In the genomic region with DNA sequence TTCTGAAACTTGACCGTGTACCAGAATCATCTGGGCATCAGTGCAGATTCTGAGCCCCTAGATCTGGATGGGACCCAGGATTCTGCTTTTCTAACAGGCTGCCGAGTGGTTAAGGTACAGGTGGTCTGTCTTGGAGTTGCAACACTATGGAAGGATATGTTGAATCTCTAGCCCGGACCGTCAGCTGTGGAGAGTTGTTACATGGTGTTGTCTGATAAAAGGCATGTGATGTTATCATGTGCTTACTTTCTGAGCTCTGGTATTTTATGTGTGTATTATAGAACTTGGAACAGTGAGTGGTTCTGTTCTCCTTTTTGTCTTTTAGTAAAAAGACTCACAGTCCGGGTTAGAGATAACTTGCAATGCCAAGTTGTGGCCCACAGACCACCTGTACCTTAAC, we compare ENCODE assay signal across 1 cellular context.
TF ChIP-seq lines count a peak whose summit lies in the region.

No MANE protein-coding gene starts in this region.

TF ChIP-seq in K562, 482 proteins besides CTCF, POLR2A, EP300 and RAD21 (continued from another document):
- TF ChIP-seq, protein P1, sequence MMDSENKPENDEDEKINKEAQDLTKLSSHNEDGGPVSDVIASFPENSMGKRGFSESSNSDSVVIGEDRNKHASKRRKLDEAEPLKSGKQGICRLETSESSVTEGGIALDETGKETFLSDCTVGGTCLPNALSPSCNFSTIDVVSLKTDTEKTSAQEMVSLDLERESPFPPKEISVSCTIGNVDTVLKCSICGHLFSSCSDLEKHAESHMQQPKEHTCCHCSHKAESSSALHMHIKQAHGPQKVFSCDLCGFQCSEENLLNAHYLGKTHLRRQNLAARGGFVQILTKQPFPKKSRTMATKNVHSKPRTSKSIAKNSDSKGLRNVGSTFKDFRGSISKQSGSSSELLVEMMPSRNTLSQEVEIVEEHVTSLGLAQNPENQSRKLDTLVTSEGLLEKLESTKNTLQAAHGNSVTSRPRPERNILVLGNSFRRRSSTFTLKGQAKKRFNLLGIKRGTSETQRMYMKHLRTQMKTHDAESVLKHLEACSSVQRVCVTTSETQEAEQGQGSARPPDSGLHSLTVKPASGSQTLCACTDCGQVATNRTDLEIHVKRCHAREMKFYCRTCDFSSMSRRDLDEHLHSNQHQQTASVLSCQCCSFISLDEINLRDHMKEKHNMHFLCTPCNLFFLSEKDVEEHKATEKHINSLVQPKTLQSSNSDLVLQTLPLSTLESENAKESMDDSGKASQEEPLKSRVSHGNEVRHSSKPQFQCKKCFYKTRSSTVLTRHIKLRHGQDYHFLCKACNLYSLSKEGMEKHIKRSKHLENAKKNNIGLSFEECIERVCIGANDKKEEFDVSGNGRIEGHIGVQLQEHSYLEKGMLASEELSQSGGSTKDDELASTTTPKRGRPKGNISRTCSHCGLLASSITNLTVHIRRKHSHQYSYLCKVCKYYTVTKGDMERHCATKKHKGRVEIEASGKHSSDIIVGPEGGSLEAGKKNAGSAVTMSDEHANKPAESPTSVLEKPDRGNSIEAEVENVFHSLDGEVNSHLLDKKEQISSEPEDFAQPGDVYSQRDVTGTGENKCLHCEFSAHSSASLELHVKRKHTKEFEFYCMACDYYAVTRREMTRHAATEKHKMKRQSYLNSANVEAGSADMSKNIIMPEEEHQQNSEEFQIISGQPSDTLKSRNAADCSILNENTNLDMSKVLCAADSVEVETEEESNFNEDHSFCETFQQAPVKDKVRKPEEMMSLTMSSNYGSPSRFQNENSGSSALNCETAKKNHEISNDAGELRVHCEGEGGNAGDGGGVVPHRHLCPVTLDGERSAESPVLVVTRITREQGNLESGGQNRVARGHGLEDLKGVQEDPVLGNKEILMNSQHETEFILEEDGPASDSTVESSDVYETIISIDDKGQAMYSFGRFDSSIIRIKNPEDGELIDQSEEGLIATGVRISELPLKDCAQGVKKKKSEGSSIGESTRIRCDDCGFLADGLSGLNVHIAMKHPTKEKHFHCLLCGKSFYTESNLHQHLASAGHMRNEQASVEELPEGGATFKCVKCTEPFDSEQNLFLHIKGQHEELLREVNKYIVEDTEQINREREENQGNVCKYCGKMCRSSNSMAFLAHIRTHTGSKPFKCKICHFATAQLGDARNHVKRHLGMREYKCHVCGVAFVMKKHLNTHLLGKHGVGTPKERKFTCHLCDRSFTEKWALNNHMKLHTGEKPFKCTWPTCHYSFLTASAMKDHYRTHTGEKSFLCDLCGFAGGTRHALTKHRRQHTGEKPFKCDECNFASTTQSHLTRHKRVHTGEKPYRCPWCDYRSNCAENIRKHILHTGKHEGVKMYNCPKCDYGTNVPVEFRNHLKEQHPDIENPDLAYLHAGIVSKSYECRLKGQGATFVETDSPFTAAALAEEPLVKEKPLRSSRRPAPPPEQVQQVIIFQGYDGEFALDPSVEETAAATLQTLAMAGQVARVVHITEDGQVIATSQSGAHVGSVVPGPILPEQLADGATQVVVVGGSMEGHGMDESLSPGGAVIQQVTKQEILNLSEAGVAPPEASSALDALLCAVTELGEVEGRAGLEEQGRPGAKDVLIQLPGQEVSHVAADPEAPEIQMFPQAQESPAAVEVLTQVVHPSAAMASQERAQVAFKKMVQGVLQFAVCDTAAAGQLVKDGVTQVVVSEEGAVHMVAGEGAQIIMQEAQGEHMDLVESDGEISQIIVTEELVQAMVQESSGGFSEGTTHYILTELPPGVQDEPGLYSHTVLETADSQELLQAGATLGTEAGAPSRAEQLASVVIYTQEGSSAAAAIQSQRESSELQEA (IDR thresholded peaks at IDR 0.05; ENCODE audit: low read depth): no peak
